9 cellular contexts compared by ENCODE assay signal in genomic region chr5:130198927-130199326, GRCh38.
DNase-seq lines count a peak whose midpoint lies in the region; ATAC-seq, FAIRE-seq and TF ChIP-seq lines count a peak whose summit lies in the region.
"Had no signal": no experiment of that assay in that cellular context is flagged by ENCODE, and none has a peak within 500 bp of the region (broad histone marks: within the 10 kb centered on the region; RNA-seq: fewer than 3 reads in every experiment).

No MANE protein-coding gene starts in this region.

- FAIRE-seq in GM18507 (lab: Jason Lieb, UNC) = peak; percentile 45

- in situ Hi-C loops in ACHN (cut with HindIII; ENCODE audit: low pct_ligation_motif_present, low pct_unique_long_range_greater_than_20kb, low sequenced_read_pairs) = no loop called here

- peak; percentile 71 for TF ChIP-seq CTCF in choroid plexus epithelial cell (conservative IDR thresholded peaks at IDR 0.05; ENCODE audit: low read depth, low read length)
- TF ChIP-seq CTCF in spleen (IDR thresholded peaks at IDR 0.05 in 8 of 11, conservative IDR thresholded peaks at IDR 0.05 in 3 of 11) = no peak
- no peak for TF ChIP-seq CTCF in coronary artery (IDR thresholded peaks at IDR 0.05)

- H3K36me3 ChIP-seq in spleen = no peaks in the 10 kb centered on the region

- H3K27ac ChIP-seq in spleen (no peak overlapping the region), coronary artery (no peak overlapping the region)

- TF ChIP-seq POLR2A in spleen (IDR thresholded peaks at IDR 0.05) = no peak

- intact Hi-C loops in spleen (cut with DNase I; ENCODE audit: low total_unique reads) = no loop called here

- no peaks in the 10 kb centered on the region for H3K27me3 ChIP-seq in spleen (replicated peaks in 1 of 7)

- H3K4me1 ChIP-seq in spleen = no peaks in the 10 kb centered on the region

- DNase-seq in ACHN (peak; percentile 4), GM18507 (ENCODE audit: extremely low spot score, insufficient read length, low read depth) (no peak), choroid plexus epithelial cell (ENCODE audit: low read depth) (peak; percentile 73), DMS79 treated with DMSO at 0.1 percent for 48 hours (lab: John Stamatoyannopoulos, UW) (no peak), spleen (no peak), coronary artery (ENCODE audit: low spot score) (no peak)
- no peak for DNase-seq in activated CD4-positive, alpha-beta T cell treated with anti-CD3 and anti-CD28 coated beads for 4 hours
- DNase-seq: activated CD4-positive, alpha-beta T cell treated with anti-CD3 and anti-CD28 coated beads, Interleukin-2, amount 50 U/mL, for 48 hours had no signal

- H3K4me3 ChIP-seq in choroid plexus epithelial cell (ENCODE audit: low read depth, low read length) (no peak overlapping the region), spleen (no peak overlapping the region), coronary artery (no peak overlapping the region)

- ATAC-seq in HG03521 (IDR thresholded peaks at IDR 0.05; ENCODE audit: unreplicated experiment) = peak; percentile 51

- WGBS in spleen, 5 donors = 69 to 80% (median 76%) methylated on average over 3 of the region's 3 CpGs

- H3K9me3 ChIP-seq in spleen = peaks cover 0 to 13% (median 0%) of the 10 kb centered on the region in 8 donors

Comparison
In these comparisons a context has a peak if more than half of its experiments do, and no peak if none do; other contexts are left out.
1. DNase-seq: peak in ACHN (single experiment) and choroid plexus epithelial cell (single experiment); none in GM18507 (single experiment), activated CD4-positive, alpha-beta T cell treated with anti-CD3 and anti-CD28 coated beads for 4 hours (0 of 2), DMS79 treated with DMSO at 0.1 percent for 48 hours (single experiment), spleen (single experiment) and coronary artery (single experiment).